Comparison of ENCODE assay signal across 1 cellular context in the genomic region with DNA sequence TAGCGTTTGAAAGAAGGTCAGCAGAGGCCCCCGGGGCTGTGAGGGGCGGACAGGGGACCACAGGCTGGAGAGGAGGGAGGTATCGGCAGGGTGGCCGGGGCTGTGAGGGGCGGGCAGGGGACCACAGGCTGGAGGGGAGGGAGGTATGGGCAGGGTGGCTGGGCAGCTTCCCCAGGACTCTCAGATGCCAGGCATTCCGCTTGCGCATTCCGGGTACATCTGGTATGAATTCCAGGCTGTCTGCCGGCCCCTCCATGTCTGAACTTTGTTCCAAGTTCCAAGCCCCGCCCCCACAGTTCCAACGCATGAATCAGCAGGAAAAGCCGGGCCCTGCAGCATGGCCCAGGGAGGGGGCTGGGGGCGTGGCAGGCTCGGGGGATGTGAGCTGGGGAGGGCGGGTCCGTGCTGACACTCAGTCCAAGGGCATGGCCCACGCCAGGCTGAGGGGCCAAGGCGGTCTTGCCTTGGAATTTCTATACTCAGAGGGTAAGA.
TF ChIP-seq lines count a peak whose summit lies in the region.

No MANE protein-coding gene starts in this region.

TF ChIP-seq in HepG2, 621 proteins besides CTCF, POLR2A, EP300 and RAD21 (continued from another document and continues in another):
- TF ChIP-seq, protein P1, sequence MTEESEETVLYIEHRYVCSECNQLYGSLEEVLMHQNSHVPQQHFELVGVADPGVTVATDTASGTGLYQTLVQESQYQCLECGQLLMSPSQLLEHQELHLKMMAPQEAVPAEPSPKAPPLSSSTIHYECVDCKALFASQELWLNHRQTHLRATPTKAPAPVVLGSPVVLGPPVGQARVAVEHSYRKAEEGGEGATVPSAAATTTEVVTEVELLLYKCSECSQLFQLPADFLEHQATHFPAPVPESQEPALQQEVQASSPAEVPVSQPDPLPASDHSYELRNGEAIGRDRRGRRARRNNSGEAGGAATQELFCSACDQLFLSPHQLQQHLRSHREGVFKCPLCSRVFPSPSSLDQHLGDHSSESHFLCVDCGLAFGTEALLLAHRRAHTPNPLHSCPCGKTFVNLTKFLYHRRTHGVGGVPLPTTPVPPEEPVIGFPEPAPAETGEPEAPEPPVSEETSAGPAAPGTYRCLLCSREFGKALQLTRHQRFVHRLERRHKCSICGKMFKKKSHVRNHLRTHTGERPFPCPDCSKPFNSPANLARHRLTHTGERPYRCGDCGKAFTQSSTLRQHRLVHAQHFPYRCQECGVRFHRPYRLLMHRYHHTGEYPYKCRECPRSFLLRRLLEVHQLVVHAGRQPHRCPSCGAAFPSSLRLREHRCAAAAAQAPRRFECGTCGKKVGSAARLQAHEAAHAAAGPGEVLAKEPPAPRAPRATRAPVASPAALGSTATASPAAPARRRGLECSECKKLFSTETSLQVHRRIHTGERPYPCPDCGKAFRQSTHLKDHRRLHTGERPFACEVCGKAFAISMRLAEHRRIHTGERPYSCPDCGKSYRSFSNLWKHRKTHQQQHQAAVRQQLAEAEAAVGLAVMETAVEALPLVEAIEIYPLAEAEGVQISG (CRISPR knock-in tag; IDR thresholded peaks at IDR 0.05), result 0 out of 2 replicates have a peak, but pooled peaks have one; percentile 13
- TF ChIP-seq MAFG (CRISPR knock-in tag; IDR thresholded peaks at IDR 0.05) (peak; percentile 97), ETV5 (CRISPR knock-in tag; IDR thresholded peaks at IDR 0.05; ENCODE audit: borderline replicate concordance) (peak; percentile 53; the same call in 1 of the 2 replicates), TGIF2 (CRISPR knock-in tag; IDR thresholded peaks at IDR 0.05) (peak; percentile 49; the same call in 1 of the 2 replicates), HDAC6 (IDR thresholded peaks at IDR 0.05; ENCODE audit: low read depth, low read length) (no peak), LCORL (IDR thresholded peaks at IDR 0.05) (no peak), LCORL (CRISPR knock-in tag; IDR thresholded peaks at IDR 0.05) (peak; percentile 74), ZMYM4 (CRISPR knock-in tag; IDR thresholded peaks at IDR 0.05) (0 out of 2 replicates have a peak, but pooled peaks have one; percentile 3), FOSL2 (CRISPR knock-in tag; IDR thresholded peaks at IDR 0.05) (peak; percentile 93), CC2D1A (CRISPR knock-in tag; IDR thresholded peaks at IDR 0.05) (no peak), ZFP62 (CRISPR knock-in tag; IDR thresholded peaks at IDR 0.05) (no peak), ZNF367 (CRISPR knock-in tag; IDR thresholded peaks at IDR 0.05; ENCODE audit: borderline replicate concordance) (no peak), GATAD2A (CRISPR knock-in tag; IDR thresholded peaks at IDR 0.05) (peak; percentile 28; the same call in 1 of the 2 replicates), EHMT2 (IDR thresholded peaks at IDR 0.05; ENCODE audit: borderline replicate concordance, low read depth, low read length) (no peak), ZNF543 (CRISPR knock-in tag; IDR thresholded peaks at IDR 0.05) (no peak), ZNF737 (CRISPR knock-in tag; IDR thresholded peaks at IDR 0.05; ENCODE audit: borderline replicate concordance) (no peak), ZNF567 (CRISPR knock-in tag; IDR thresholded peaks at IDR 0.05; ENCODE audit: borderline replicate concordance) (no peak), MEIS2 (CRISPR knock-in tag; IDR thresholded peaks at IDR 0.05) (peak; percentile 50; the same call in 1 of the 2 replicates), KDM5B (CRISPR knock-in tag; IDR thresholded peaks at IDR 0.05; ENCODE audit: borderline replicate concordance) (no peak), DNMT3B (CRISPR knock-in tag; conservative IDR thresholded peaks at IDR 0.05) (peak; percentile 62; the same call in 1 of the 2 replicates)
- TF ChIP-seq, protein P2, sequence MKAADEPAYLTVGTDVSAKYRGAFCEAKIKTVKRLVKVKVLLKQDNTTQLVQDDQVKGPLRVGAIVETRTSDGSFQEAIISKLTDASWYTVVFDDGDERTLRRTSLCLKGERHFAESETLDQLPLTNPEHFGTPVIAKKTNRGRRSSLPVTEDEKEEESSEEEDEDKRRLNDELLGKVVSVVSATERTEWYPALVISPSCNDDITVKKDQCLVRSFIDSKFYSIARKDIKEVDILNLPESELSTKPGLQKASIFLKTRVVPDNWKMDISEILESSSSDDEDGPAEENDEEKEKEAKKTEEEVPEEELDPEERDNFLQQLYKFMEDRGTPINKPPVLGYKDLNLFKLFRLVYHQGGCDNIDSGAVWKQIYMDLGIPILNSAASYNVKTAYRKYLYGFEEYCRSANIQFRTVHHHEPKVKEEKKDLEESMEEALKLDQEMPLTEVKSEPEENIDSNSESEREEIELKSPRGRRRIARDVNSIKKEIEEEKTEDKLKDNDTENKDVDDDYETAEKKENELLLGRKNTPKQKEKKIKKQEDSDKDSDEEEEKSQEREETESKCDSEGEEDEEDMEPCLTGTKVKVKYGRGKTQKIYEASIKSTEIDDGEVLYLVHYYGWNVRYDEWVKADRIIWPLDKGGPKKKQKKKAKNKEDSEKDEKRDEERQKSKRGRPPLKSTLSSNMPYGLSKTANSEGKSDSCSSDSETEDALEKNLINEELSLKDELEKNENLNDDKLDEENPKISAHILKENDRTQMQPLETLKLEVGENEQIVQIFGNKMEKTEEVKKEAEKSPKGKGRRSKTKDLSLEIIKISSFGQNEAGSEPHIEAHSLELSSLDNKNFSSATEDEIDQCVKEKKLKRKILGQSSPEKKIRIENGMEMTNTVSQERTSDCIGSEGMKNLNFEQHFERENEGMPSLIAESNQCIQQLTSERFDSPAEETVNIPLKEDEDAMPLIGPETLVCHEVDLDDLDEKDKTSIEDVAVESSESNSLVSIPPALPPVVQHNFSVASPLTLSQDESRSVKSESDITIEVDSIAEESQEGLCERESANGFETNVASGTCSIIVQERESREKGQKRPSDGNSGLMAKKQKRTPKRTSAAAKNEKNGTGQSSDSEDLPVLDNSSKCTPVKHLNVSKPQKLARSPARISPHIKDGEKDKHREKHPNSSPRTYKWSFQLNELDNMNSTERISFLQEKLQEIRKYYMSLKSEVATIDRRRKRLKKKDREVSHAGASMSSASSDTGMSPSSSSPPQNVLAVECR (CRISPR knock-in tag; IDR thresholded peaks at IDR 0.05; ENCODE audit: borderline replicate concordance), result peak; percentile 89
- TF ChIP-seq, protein P3, sequence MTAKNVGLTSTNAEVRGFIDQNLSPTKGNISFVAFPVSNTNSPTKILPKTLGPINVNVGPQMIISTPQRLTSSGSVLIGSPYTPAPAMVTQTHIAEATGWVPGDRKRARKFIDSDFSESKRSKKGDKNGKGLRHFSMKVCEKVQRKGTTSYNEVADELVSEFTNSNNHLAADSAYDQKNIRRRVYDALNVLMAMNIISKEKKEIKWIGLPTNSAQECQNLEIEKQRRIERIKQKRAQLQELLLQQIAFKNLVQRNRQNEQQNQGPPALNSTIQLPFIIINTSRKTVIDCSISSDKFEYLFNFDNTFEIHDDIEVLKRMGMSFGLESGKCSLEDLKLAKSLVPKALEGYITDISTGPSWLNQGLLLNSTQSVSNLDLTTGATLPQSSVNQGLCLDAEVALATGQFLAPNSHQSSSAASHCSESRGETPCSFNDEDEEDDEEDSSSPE (CRISPR knock-in tag; IDR thresholded peaks at IDR 0.05), result 0 out of 2 replicates have a peak, but pooled peaks have one; percentile 27
- TF ChIP-seq, protein P4, sequence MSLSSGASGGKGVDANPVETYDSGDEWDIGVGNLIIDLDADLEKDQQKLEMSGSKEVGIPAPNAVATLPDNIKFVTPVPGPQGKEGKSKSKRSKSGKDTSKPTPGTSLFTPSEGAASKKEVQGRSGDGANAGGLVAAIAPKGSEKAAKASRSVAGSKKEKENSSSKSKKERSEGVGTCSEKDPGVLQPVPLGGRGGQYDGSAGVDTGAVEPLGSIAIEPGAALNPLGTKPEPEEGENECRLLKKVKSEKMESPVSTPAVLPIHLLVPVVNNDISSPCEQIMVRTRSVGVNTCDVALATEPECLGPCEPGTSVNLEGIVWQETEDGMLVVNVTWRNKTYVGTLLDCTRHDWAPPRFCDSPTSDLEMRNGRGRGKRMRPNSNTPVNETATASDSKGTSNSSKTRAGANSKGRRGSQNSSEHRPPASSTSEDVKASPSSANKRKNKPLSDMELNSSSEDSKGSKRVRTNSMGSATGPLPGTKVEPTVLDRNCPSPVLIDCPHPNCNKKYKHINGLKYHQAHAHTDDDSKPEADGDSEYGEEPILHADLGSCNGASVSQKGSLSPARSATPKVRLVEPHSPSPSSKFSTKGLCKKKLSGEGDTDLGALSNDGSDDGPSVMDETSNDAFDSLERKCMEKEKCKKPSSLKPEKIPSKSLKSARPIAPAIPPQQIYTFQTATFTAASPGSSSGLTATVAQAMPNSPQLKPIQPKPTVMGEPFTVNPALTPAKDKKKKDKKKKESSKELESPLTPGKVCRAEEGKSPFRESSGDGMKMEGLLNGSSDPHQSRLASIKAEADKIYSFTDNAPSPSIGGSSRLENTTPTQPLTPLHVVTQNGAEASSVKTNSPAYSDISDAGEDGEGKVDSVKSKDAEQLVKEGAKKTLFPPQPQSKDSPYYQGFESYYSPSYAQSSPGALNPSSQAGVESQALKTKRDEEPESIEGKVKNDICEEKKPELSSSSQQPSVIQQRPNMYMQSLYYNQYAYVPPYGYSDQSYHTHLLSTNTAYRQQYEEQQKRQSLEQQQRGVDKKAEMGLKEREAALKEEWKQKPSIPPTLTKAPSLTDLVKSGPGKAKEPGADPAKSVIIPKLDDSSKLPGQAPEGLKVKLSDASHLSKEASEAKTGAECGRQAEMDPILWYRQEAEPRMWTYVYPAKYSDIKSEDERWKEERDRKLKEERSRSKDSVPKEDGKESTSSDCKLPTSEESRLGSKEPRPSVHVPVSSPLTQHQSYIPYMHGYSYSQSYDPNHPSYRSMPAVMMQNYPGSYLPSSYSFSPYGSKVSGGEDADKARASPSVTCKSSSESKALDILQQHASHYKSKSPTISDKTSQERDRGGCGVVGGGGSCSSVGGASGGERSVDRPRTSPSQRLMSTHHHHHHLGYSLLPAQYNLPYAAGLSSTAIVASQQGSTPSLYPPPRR (CRISPR knock-in tag; IDR thresholded peaks at IDR 0.05; ENCODE audit: borderline replicate concordance), result peak; percentile 71
- TF ChIP-seq, protein P5, sequence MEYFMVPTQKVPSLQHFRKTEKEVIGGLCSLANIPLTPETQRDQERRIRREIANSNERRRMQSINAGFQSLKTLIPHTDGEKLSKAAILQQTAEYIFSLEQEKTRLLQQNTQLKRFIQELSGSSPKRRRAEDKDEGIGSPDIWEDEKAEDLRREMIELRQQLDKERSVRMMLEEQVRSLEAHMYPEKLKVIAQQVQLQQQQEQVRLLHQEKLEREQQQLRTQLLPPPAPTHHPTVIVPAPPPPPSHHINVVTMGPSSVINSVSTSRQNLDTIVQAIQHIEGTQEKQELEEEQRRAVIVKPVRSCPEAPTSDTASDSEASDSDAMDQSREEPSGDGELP (IDR thresholded peaks at IDR 0.05; ENCODE audit: borderline replicate concordance, low read depth), result peak; percentile 98
- TF ChIP-seq, protein P6, sequence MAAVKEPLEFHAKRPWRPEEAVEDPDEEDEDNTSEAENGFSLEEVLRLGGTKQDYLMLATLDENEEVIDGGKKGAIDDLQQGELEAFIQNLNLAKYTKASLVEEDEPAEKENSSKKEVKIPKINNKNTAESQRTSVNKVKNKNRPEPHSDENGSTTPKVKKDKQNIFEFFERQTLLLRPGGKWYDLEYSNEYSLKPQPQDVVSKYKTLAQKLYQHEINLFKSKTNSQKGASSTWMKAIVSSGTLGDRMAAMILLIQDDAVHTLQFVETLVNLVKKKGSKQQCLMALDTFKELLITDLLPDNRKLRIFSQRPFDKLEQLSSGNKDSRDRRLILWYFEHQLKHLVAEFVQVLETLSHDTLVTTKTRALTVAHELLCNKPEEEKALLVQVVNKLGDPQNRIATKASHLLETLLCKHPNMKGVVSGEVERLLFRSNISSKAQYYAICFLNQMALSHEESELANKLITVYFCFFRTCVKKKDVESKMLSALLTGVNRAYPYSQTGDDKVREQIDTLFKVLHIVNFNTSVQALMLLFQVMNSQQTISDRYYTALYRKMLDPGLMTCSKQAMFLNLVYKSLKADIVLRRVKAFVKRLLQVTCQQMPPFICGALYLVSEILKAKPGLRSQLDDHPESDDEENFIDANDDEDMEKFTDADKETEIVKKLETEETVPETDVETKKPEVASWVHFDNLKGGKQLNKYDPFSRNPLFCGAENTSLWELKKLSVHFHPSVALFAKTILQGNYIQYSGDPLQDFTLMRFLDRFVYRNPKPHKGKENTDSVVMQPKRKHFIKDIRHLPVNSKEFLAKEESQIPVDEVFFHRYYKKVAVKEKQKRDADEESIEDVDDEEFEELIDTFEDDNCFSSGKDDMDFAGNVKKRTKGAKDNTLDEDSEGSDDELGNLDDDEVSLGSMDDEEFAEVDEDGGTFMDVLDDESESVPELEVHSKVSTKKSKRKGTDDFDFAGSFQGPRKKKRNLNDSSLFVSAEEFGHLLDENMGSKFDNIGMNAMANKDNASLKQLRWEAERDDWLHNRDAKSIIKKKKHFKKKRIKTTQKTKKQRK (IDR thresholded peaks at IDR 0.05; ENCODE audit: low read length), result no peak
- TF ChIP-seq, protein P7, sequence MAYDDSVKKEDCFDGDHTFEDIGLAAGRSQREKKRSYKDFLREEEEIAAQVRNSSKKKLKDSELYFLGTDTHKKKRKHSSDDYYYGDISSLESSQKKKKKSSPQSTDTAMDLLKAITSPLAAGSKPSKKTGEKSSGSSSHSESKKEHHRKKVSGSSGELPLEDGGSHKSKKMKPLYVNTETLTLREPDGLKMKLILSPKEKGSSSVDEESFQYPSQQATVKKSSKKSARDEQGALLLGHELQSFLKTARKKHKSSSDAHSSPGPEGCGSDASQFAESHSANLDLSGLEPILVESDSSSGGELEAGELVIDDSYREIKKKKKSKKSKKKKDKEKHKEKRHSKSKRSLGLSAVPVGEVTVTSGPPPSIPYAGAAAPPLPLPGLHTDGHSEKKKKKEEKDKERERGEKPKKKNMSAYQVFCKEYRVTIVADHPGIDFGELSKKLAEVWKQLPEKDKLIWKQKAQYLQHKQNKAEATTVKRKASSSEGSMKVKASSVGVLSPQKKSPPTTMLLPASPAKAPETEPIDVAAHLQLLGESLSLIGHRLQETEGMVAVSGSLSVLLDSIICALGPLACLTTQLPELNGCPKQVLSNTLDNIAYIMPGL (CRISPR knock-in tag; IDR thresholded peaks at IDR 0.05; ENCODE audit: borderline replicate concordance in 1 of 2, low read depth in 1 of 2), result no peak
- TF ChIP-seq, protein P8, sequence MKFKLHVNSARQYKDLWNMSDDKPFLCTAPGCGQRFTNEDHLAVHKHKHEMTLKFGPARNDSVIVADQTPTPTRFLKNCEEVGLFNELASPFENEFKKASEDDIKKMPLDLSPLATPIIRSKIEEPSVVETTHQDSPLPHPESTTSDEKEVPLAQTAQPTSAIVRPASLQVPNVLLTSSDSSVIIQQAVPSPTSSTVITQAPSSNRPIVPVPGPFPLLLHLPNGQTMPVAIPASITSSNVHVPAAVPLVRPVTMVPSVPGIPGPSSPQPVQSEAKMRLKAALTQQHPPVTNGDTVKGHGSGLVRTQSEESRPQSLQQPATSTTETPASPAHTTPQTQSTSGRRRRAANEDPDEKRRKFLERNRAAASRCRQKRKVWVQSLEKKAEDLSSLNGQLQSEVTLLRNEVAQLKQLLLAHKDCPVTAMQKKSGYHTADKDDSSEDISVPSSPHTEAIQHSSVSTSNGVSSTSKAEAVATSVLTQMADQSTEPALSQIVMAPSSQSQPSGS (CRISPR knock-in tag; IDR thresholded peaks at IDR 0.05), result peak; percentile 25; the same call in 1 of the 2 replicates
- TF ChIP-seq, protein P9, sequence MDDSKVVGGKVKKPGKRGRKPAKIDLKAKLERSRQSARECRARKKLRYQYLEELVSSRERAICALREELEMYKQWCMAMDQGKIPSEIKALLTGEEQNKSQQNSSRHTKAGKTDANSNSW (CRISPR knock-in tag; IDR thresholded peaks at IDR 0.05; ENCODE audit: borderline replicate concordance), result no peak
